20 cellular contexts compared by ENCODE assay signal in genomic region chr22:37012262-37012904, GRCh38. TPM values are rescaled to one million over a fixed set of nuclear protein-coding genes. Genes with fewer than 3 reads are reported as not detected.
DNase-seq lines count a peak whose midpoint lies in the region; ATAC-seq and TF ChIP-seq lines count a peak whose summit lies in the region.
"Had no signal": no experiment of that assay in that cellular context is flagged by ENCODE, and none has a peak within 500 bp of the region (broad histone marks: within the 10 kb centered on the region; RNA-seq: fewer than 3 reads in every experiment).

No MANE protein-coding gene starts in this region.

- POLR2A ChIA-PET in PC-3 (lab: Charles Lee; ENCODE audit: unreplicated experiment) = no interaction called here
- POLR2A ChIA-PET in activated CD4-positive, alpha-beta T cell treated with anti-CD3 and anti-CD28 coated beads, Interleukin-2, amount 10 ng/mL, durations not matched to agents 7 days and 5 days (lab: Charles Lee) = no interaction called here

- H3K79me2 ChIP-seq in PC-3 (ENCODE audit: low read length) = no peaks in the 10 kb centered on the region

- 80% methylated on average over 9 of the region's 9 CpGs for WGBS in right cardiac atrium
- 66 to 72% (median 69%) methylated on average over 9 of the region's 9 CpGs for WGBS in psoas muscle, 3 donors

- CTCF ChIA-PET in PC-3 (lab: Charles Lee) = no interaction called here
- CTCF ChIA-PET in activated CD4-positive, alpha-beta T cell treated with anti-CD3 and anti-CD28 coated beads, Interleukin-2, amount 10 ng/mL, durations not matched to agents 7 days and 5 days (lab: Charles Lee) = no interaction called here

- DNase-seq in PC-3 (no peak), right cardiac atrium (peak; percentile 52 to 76 (median 72)), psoas muscle (peak in 1 of 2 donors; percentile 36), NCI-H748 treated with DMSO at 0.1 percent for 48 hours (lab: John Stamatoyannopoulos, UW) (no peak)
- no peak for DNase-seq in activated CD4-positive, alpha-beta T cell treated with anti-CD3 and anti-CD28 coated beads, Interleukin-2, amount 10 ng/mL, durations not matched to agents 7 days and 5 days
- DNase-seq: activated CD4-positive, alpha-beta T cell treated with anti-CD3 and anti-CD28 coated beads for 1 hour; activated CD8-positive, alpha-beta memory T cell treated with anti-CD3 and anti-CD28 coated beads, Interleukin-2, amount 10 ng/mL, durations not matched to agents 7 days and 5 days; CD4-positive, alpha-beta memory T cell; DMS79 treated with DMSO at 0.1 percent for 48 hours; gastrocnemius medialis; mesenchymal stem cell; NCI-H1105 treated with DMSO at 0.1 percent for 48 hours; nephron progenitor cell; stimulated activated CD4-positive, alpha-beta T cell treated with anti-CD3 and anti-CD28 coated beads, Interleukin-15, amount 100 ng/mL, for 24 hours; stimulated activated naive CD4-positive, alpha-beta T cell had no signal

- TF ChIP-seq CTCF in PC-3 (conservative IDR thresholded peaks at IDR 0.05; ENCODE audit: low read depth, low read length) (no peak), psoas muscle (IDR thresholded peaks at IDR 0.05) (no peak)

- H3K4me3 ChIP-seq in PC-3 (ENCODE audit: low read length) (no peak overlapping the region), right cardiac atrium (ENCODE audit: low read length) (no peak overlapping the region), psoas muscle (no peak overlapping the region)
- H3K4me3 ChIP-seq: gastrocnemius medialis, HAP-1, K562 had no signal

- H3K27me3 ChIP-seq in PC-3 (ENCODE audit: low read length) = no peaks in the 10 kb centered on the region
- no peaks in the 10 kb centered on the region for H3K27me3 ChIP-seq in right cardiac atrium (ENCODE audit: control insufficient read depth, insufficient read depth)
- H3K27me3 ChIP-seq in psoas muscle (ENCODE audit: insufficient read depth in 3 of 3, low read length in 2 of 3) = no peaks in the 10 kb centered on the region
- H3K27me3 ChIP-seq: gastrocnemius medialis had no signal

- peaks cover 4% of the 10 kb centered on the region; the same call in 1 of the 2 replicates for H3K4me1 ChIP-seq in PC-3 (ENCODE audit: insufficient read depth, low read length)
- H3K4me1 ChIP-seq in right cardiac atrium (ENCODE audit: control insufficient read depth, insufficient read depth, low read length) = peaks cover 23% of the 10 kb centered on the region
- H3K4me1 ChIP-seq in psoas muscle = peaks cover 26% of the 10 kb centered on the region
- H3K4me1 ChIP-seq: HAP-1 had no signal

- H3K36me3 Mint-ChIP-seq in activated CD4-positive, alpha-beta T cell treated with anti-CD3 and anti-CD28 coated beads, Interleukin-2, amount 10 ng/mL, durations not matched to agents 7 days and 5 days (ENCODE audit: low read depth) = no peaks in the 10 kb centered on the region
- H3K36me3 Mint-ChIP-seq: activated CD8-positive, alpha-beta memory T cell treated with anti-CD3 and anti-CD28 coated beads, Interleukin-2, amount 10 ng/mL, durations not matched to agents 7 days and 5 days; CD4-positive, alpha-beta memory T cell had no signal

- intact Hi-C loops in PC-3 (cut with micrococcal nuclease) (no loop called here), right cardiac atrium (cut with DNase I) (no loop called here), psoas muscle (cut with DNase I) (loop anchor here in 1 of 2 donors (10.0 kb wide), 1 partner anchor 468 kb away; no protein-coding TSS in a partner anchor)

- H3K27ac ChIP-seq in PC-3 (ENCODE audit: low read length) (no peak overlapping the region), cingulate gyrus (ENCODE audit: low read depth, low read length) (peak overlapping the region; percentile 58), right cardiac atrium (ENCODE audit: low read length) (peak overlapping the region; percentile 29), psoas muscle (no peak overlapping the region)
- H3K27ac ChIP-seq: gastrocnemius medialis had no signal

- no peaks in the 10 kb centered on the region for H3F3A ChIP-seq in PC-3 (ENCODE audit: low read length, unreplicated experiment)

- H3K36me3 ChIP-seq in PC-3 (ENCODE audit: low read depth, low read length) (no peaks in the 10 kb centered on the region), psoas muscle (ENCODE audit: insufficient read depth in 1 of 2, low read depth in 1 of 2) (peaks cover 0 to 8% of the 10 kb centered on the region in 2 donors)
- H3K36me3 ChIP-seq: gastrocnemius medialis had no signal

- no peak overlapping the region for H3K27ac Mint-ChIP-seq in activated CD4-positive, alpha-beta T cell treated with anti-CD3 and anti-CD28 coated beads, Interleukin-2, amount 10 ng/mL, durations not matched to agents 7 days and 5 days
- H3K27ac Mint-ChIP-seq: activated CD8-positive, alpha-beta memory T cell treated with anti-CD3 and anti-CD28 coated beads, Interleukin-2, amount 10 ng/mL, durations not matched to agents 7 days and 5 days had no signal

- no peak overlapping the region for H2AFZ ChIP-seq in PC-3 (ENCODE audit: low read length)

- H3K9me3 ChIP-seq in PC-3 (ENCODE audit: low read length) = no peaks in the 10 kb centered on the region
- H3K9me3 ChIP-seq in right cardiac atrium (ENCODE audit: control insufficient read depth, low read length) = no peaks in the 10 kb centered on the region
- no peaks in the 10 kb centered on the region for H3K9me3 ChIP-seq in psoas muscle
- H3K9me3 ChIP-seq: gastrocnemius medialis, HAP-1 had no signal

- H3K27me3 Mint-ChIP-seq in activated CD4-positive, alpha-beta T cell treated with anti-CD3 and anti-CD28 coated beads, Interleukin-2, amount 10 ng/mL, durations not matched to agents 7 days and 5 days = peaks cover 8% of the 10 kb centered on the region

- peaks cover 2% of the 10 kb centered on the region for H3K4me1 Mint-ChIP-seq in activated CD4-positive, alpha-beta T cell treated with anti-CD3 and anti-CD28 coated beads, Interleukin-2, amount 10 ng/mL, durations not matched to agents 7 days and 5 days
- H3K4me1 Mint-ChIP-seq: activated CD8-positive, alpha-beta memory T cell treated with anti-CD3 and anti-CD28 coated beads, Interleukin-2, amount 10 ng/mL, durations not matched to agents 7 days and 5 days; CD4-positive, alpha-beta memory T cell had no signal

- no TSS peak for BruUV-seq in PC-3 (replicated peaks; lab: Mats Ljungman, UMichigan)

- no peaks in the 10 kb centered on the region for H3K9me2 ChIP-seq in PC-3 (replicated peaks; ENCODE audit: low read length)

- peak; percentile 24 for ATAC-seq in PC-3
- peak; percentile 35 to 61 for ATAC-seq in right cardiac atrium
- peak; percentile 60 to 79 (median 68) for ATAC-seq in psoas muscle
- no peak for ATAC-seq in HG02588 (IDR thresholded peaks at IDR 0.05; ENCODE audit: unreplicated experiment)
- ATAC-seq in HG03520 (IDR thresholded peaks at IDR 0.05; ENCODE audit: unreplicated experiment) = no peak
- ATAC-seq: activated CD8-positive, alpha-beta memory T cell treated with anti-CD3 and anti-CD28 coated beads, Interleukin-2, amount 10 ng/mL, durations not matched to agents 7 days and 5 days; gastrocnemius medialis; K562 had no signal

- H3K4me2 ChIP-seq in PC-3 (ENCODE audit: low read length) = no peak overlapping the region

- no peaks in the 10 kb centered on the region for H4K20me1 ChIP-seq in PC-3 (ENCODE audit: low read length)

- H3K4me3 Mint-ChIP-seq in activated CD4-positive, alpha-beta T cell treated with anti-CD3 and anti-CD28 coated beads, Interleukin-2, amount 10 ng/mL, durations not matched to agents 7 days and 5 days = no peak overlapping the region
- H3K4me3 Mint-ChIP-seq: activated CD8-positive, alpha-beta memory T cell treated with anti-CD3 and anti-CD28 coated beads, Interleukin-2, amount 10 ng/mL, durations not matched to agents 7 days and 5 days; CD4-positive, alpha-beta memory T cell; nephron progenitor cell had no signal

- H3K9ac ChIP-seq in PC-3 (ENCODE audit: low read length) = no peak overlapping the region

- H3K9me3 Mint-ChIP-seq in activated CD4-positive, alpha-beta T cell treated with anti-CD3 and anti-CD28 coated beads, Interleukin-2, amount 10 ng/mL, durations not matched to agents 7 days and 5 days = no peaks in the 10 kb centered on the region
- H3K9me3 Mint-ChIP-seq: CD4-positive, alpha-beta memory T cell; nephron progenitor cell had no signal

RNA-seq across cellular contexts. Expression of gene TST, which starts 6.9 kb away (rescaled TPM):
- 31.7 and 35.9 TPM in 2 replicates for total RNA-seq in PC-3 (2014; rRNA removed)
- total RNA-seq in right cardiac atrium = 10 to 100 TPM; 31.7 to 53.6 (median 36.6) TPM
- 67.9 TPM for polyA plus RNA-seq in right cardiac atrium
- total RNA-seq in psoas muscle = 10 to 100 TPM; 18.4 to 46.9 (median 33.1) TPM
- polyA plus RNA-seq in psoas muscle = 10 to 100 TPM; 18.6 to 35.6 (median 24.1) TPM
- 1 to 10 TPM; 2.4 to 3.4 TPM for total RNA-seq in activated CD4-positive, alpha-beta T cell treated with anti-CD3 and anti-CD28 coated beads, Interleukin-2, amount 10 ng/mL, durations not matched to agents 7 days and 5 days

RNA-seq across cellular contexts. Expression of gene MPST, which starts 7.2 kb away (rescaled TPM):
- total RNA-seq in PC-3 (2014; rRNA removed) (87.5 and 97.0 TPM in 2 replicates), right cardiac atrium (10 to 100 TPM; 49.6 to 65.7 (median 54.2) TPM), psoas muscle (10 to 100 TPM; 31.5 to 58.0 (median 41.7) TPM)
- polyA plus RNA-seq in right cardiac atrium (93.0 TPM), psoas muscle (10 to 100 TPM; 42.1 to 83.6 (median 67.2) TPM)
- total RNA-seq in activated CD4-positive, alpha-beta T cell treated with anti-CD3 and anti-CD28 coated beads, Interleukin-2, amount 10 ng/mL, durations not matched to agents 7 days and 5 days = 10 to 100 TPM; 15.6 to 18.8 TPM

RNA-seq across cellular contexts. Expression of gene KCTD17, which starts 39.2 kb away (rescaled TPM):
- 22.1 and 25.9 TPM in 2 replicates for total RNA-seq in PC-3 (2014; rRNA removed)
- total RNA-seq in right cardiac atrium = 10 to 100 TPM; 24.8 to 37.8 (median 32.2) TPM
- polyA plus RNA-seq in right cardiac atrium = 34.4 TPM
- total RNA-seq in psoas muscle = 1 to 10 TPM; 1.5 to 3.4 (median 2.4) TPM
- polyA plus RNA-seq in psoas muscle = 1 to 10 TPM; 1.5 to 1.8 (median 1.7) TPM
- total RNA-seq in activated CD4-positive, alpha-beta T cell treated with anti-CD3 and anti-CD28 coated beads, Interleukin-2, amount 10 ng/mL, durations not matched to agents 7 days and 5 days = 10 to 100 TPM; 25.7 to 29.7 TPM

Comparison
In these comparisons a context has a peak if more than half of its experiments do, and no peak if none do; other contexts are left out.
1. ATAC-seq: peak in PC-3 (single experiment), right cardiac atrium (2 of 2) and psoas muscle (4 of 4); none in HG02588 (single experiment) and HG03520 (single experiment).
2. DNase-seq: peak in right cardiac atrium (3 of 3); none in PC-3 (single experiment), NCI-H748 treated with DMSO at 0.1 percent for 48 hours (single experiment) and activated CD4-positive, alpha-beta T cell treated with anti-CD3 and anti-CD28 coated beads, Interleukin-2, amount 10 ng/mL, durations not matched to agents 7 days and 5 days (single experiment).
3. H3K27ac ChIP-seq: peak in cingulate gyrus (single experiment) and right cardiac atrium (single experiment); none in PC-3 (single experiment) and psoas muscle (single experiment).